In the genomic region with DNA sequence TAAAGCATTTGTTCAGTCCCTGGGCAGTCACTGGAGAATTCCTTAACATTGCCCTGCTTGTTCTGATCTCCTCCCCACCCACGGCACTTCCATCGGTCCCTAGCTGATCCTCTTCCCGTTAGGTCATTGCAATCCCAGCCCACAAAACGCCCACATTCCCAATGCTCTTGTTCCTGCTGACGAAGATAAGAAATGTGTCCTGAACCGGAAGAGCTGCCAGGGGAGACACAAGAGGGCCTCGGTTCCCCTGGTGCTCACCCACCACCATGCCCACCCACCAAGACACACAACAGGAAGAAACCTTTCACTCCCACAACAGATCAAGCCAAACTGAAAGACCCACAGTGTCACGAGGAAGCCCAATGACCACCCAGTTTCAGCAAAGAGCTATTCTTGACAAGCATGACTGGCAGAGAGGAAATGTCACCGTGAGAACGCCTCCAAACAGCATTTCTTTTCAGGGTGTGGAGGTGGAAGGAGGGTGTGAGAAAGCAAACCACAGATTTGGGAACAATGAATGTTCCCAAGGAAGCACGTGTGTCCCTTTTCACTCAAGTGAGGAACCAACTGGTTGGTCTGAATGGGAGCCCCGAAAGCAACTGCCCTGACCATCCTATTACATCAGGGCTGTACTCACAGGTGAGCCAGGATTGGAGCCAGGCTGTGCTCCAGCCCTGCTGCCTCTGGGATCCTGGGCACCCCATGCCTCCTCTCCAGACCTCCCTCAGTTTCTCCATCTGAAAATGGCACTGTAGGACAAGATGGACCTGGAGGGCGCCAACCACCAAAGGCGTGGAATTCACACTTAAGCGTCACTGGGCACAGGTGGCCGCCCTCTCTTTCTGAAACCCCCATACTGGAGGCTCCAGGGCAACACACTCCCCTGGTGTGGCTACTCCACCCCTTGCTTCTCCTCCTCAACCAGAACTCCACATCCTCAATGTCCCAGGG, we compare ENCODE assay signal across 1 cellular context.
TF ChIP-seq lines count a peak whose summit lies in the region.

No MANE protein-coding gene starts in this region.

TF ChIP-seq in HepG2, 621 proteins besides CTCF, POLR2A, EP300 and RAD21 (continued from another document):
- TF ChIP-seq, protein P1, sequence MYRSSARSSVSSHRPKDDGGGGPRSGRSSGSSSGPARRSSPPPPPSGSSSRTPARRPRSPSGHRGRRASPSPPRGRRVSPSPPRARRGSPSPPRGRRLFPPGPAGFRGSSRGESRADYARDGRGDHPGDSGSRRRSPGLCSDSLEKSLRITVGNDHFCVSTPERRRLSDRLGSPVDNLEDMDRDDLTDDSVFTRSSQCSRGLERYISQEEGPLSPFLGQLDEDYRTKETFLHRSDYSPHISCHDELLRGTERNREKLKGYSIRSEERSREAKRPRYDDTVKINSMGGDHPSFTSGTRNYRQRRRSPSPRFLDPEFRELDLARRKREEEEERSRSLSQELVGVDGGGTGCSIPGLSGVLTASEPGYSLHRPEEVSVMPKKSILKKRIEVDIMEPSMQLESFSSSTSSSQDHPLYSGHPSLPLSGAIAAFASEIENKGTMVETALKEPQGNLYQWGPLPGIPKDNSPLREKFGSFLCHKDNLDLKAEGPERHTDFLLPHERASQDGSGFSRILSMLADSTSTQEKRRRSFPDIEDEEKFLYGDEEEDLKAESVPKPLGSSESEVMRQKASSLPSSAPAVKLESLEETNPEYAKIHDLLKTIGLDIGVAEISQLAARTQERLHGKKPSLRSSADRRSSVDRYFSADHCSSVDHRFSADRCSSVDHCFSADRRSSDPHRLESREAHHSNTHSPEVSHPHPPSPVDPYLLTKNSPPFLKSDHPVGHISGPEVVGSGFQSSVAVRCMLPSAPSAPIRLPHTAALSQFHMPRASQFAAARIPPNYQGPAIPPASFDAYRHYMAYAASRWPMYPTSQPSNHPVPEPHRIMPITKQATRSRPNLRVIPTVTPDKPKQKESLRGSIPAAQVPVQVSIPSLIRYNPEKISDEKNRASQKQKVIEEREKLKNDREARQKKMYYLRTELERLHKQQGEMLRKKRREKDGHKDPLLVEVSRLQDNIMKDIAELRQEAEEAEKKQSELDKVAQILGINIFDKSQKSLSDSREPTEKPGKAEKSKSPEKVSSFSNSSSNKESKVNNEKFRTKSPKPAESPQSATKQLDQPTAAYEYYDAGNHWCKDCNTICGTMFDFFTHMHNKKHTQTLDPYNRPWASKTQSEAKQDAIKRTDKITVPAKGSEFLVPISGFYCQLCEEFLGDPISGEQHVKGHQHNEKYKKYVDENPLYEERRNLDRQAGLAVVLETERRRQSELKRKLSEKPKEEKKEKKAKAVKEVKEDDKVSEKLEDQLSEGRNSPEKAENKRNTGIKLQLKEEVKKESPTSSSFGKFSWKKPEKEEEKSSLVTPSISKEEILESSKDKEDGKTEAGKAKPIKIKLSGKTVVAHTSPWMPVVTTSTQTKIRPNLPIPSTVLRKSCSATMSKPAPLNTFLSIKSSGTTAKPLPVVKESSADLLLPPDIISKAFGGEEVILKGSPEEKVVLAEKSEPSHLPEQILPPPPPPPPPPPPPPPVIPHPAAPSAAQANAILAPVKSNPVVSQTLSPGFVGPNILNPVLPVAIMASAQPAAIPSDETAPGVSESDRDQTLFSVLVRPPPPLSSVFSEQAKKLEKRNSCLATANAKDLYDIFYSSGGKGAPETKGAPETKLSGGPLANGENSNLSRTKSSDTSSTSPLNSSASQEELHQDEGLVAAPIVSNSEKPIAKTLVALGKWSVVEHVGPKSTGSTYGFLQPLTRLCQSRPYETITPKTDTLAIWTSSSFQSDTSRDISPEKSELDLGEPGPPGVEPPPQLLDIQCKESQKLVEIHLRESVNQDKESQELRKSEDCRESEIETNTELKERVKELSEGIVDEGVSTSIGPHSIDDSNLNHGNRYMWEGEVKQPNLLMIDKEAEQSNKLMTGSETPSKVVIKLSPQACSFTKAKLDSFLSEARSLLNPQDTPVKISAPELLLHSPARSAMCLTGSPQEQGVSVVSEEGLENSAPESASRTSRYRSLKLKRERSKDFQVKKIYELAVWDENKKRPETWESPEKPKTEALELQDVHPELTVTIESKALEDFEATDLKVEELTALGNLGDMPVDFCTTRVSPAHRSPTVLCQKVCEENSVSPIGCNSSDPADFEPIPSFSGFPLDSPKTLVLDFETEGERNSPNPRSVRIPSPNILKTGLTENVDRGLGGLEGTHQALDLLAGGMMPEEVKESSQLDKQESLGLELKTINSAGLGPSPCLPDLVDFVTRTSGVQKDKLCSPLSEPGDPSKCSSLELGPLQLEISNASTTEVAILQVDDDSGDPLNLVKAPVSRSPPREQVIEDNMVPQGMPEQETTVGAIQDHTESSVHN (CRISPR knock-in tag; IDR thresholded peaks at IDR 0.05), result 0 out of 2 replicates have a peak, but pooled peaks have one; percentile 32
- 0 out of 2 replicates have a peak, but pooled peaks have one; percentile 35 for TF ChIP-seq HOXA5 (CRISPR knock-in tag; IDR thresholded peaks at IDR 0.05)
- TF ChIP-seq, protein P2, sequence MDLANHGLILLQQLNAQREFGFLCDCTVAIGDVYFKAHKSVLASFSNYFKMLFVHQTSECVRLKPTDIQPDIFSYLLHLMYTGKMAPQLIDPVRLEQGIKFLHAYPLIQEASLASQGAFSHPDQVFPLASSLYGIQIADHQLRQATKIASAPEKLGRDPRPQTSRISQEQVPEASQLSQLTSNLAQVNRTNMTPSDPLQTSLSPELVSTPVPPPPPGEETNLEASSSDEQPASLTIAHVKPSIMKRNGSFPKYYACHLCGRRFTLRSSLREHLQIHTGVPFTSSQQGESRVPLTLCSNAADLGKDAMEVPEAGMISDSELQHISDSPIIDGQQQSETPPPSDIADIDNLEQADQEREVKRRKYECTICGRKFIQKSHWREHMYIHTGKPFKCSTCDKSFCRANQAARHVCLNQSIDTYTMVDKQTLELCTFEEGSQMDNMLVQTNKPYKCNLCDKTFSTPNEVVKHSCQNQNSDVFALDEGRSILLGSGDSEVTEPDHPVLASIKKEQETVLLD (CRISPR knock-in tag; IDR thresholded peaks at IDR 0.05; ENCODE audit: low read depth), result no peak
- TF ChIP-seq FOXC1 (CRISPR knock-in tag; IDR thresholded peaks at IDR 0.05; ENCODE audit: borderline replicate concordance), result 0 out of 2 replicates have a peak, but pooled peaks have one; percentile 18
- 0 out of 2 replicates have a peak, but pooled peaks have one; percentile 29 for TF ChIP-seq ZNF556 (CRISPR knock-in tag; IDR thresholded peaks at IDR 0.05; ENCODE audit: borderline replicate concordance)
- TF ChIP-seq, protein P3, sequence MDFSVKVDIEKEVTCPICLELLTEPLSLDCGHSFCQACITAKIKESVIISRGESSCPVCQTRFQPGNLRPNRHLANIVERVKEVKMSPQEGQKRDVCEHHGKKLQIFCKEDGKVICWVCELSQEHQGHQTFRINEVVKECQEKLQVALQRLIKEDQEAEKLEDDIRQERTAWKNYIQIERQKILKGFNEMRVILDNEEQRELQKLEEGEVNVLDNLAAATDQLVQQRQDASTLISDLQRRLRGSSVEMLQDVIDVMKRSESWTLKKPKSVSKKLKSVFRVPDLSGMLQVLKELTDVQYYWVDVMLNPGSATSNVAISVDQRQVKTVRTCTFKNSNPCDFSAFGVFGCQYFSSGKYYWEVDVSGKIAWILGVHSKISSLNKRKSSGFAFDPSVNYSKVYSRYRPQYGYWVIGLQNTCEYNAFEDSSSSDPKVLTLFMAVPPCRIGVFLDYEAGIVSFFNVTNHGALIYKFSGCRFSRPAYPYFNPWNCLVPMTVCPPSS (IDR thresholded peaks at IDR 0.05), result no peak
- TF ChIP-seq ZNF563 (CRISPR knock-in tag; IDR thresholded peaks at IDR 0.05), result no peak
- no peak for TF ChIP-seq SP5 (CRISPR knock-in tag; IDR thresholded peaks at IDR 0.05; ENCODE audit: borderline replicate concordance, low read depth)
- TF ChIP-seq ZBTB7A (CRISPR knock-in tag; IDR thresholded peaks at IDR 0.05), result peak; percentile 24; the same call in 1 of the 2 replicates
- TF ChIP-seq CAMTA2 (CRISPR knock-in tag; IDR thresholded peaks at IDR 0.05; ENCODE audit: borderline replicate concordance), result 0 out of 2 replicates have a peak, but pooled peaks have one; percentile 22
- TF ChIP-seq HOXA3 (CRISPR knock-in tag; IDR thresholded peaks at IDR 0.05), result 0 out of 2 replicates have a peak, but pooled peaks have one; percentile 31
- TF ChIP-seq POLR2AphosphoS5 (IDR thresholded peaks at IDR 0.05; ENCODE audit: low read depth, low read length), result peak; percentile 14; the same call in 1 of the 2 replicates
- TF ChIP-seq ZNF674 (CRISPR knock-in tag; IDR thresholded peaks at IDR 0.05; ENCODE audit: low read depth), result no peak
- TF ChIP-seq, protein P4, sequence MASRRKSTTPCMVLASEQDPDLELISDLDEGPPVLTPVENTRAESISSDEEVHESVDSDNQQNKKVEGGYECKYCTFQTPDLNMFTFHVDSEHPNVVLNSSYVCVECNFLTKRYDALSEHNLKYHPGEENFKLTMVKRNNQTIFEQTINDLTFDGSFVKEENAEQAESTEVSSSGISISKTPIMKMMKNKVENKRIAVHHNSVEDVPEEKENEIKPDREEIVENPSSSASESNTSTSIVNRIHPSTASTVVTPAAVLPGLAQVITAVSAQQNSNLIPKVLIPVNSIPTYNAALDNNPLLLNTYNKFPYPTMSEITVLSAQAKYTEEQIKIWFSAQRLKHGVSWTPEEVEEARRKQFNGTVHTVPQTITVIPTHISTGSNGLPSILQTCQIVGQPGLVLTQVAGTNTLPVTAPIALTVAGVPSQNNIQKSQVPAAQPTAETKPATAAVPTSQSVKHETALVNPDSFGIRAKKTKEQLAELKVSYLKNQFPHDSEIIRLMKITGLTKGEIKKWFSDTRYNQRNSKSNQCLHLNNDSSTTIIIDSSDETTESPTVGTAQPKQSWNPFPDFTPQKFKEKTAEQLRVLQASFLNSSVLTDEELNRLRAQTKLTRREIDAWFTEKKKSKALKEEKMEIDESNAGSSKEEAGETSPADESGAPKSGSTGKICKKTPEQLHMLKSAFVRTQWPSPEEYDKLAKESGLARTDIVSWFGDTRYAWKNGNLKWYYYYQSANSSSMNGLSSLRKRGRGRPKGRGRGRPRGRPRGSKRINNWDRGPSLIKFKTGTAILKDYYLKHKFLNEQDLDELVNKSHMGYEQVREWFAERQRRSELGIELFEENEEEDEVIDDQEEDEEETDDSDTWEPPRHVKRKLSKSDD (CRISPR knock-in tag; IDR thresholded peaks at IDR 0.05; ENCODE audit: low read depth), result 0 out of 2 replicates have a peak, but pooled peaks have one; percentile 32
- peak; percentile 91 for TF ChIP-seq RBM22 (optimal IDR thresholded peaks at IDR 0.05; ENCODE audit: low read length)
- TF ChIP-seq, protein P5, sequence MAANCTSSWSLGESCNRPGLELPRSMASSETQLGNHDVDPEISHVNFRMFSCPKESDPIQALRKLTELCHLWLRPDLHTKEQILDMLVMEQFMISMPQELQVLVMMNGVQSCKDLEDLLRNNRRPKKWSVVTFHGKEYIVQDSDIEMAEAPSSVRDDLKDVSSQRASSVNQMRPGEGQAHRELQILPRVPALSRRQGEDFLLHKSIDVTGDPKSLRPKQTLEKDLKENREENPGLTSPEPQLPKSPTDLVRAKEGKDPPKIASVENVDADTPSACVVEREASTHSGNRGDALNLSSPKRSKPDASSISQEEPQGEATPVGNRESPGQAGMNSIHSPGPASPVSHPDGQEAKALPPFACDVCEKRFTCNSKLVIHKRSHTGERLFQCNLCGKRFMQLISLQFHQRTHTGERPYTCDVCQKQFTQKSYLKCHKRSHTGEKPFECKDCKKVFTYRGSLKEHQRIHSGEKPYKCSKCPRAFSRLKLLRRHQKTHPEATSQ (CRISPR knock-in tag; IDR thresholded peaks at IDR 0.05; ENCODE audit: borderline replicate concordance), result 0 out of 2 replicates have a peak, but pooled peaks have one; percentile 33
- 0 out of 2 replicates have a peak, but pooled peaks have one; percentile 38 for TF ChIP-seq ZNF354B (CRISPR knock-in tag; IDR thresholded peaks at IDR 0.05)
- 0 out of 2 replicates have a peak, but pooled peaks have one; percentile 36 for TF ChIP-seq MTA1 (CRISPR knock-in tag; IDR thresholded peaks at IDR 0.05; ENCODE audit: borderline replicate concordance)
- TF ChIP-seq, protein P6, sequence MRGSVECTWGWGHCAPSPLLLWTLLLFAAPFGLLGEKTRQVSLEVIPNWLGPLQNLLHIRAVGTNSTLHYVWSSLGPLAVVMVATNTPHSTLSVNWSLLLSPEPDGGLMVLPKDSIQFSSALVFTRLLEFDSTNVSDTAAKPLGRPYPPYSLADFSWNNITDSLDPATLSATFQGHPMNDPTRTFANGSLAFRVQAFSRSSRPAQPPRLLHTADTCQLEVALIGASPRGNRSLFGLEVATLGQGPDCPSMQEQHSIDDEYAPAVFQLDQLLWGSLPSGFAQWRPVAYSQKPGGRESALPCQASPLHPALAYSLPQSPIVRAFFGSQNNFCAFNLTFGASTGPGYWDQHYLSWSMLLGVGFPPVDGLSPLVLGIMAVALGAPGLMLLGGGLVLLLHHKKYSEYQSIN (CRISPR knock-in tag; IDR thresholded peaks at IDR 0.05; ENCODE audit: borderline replicate concordance), result no peak
- TF ChIP-seq ZNF143 (CRISPR knock-in tag; IDR thresholded peaks at IDR 0.05), result 0 out of 2 replicates have a peak, but pooled peaks have one; percentile 29
